ENCODE assay signal across 8 cellular contexts in genomic region chr7:94395141-94396041, GRCh38. TPM values are rescaled to one million over a fixed set of nuclear protein-coding genes. Genes with fewer than 3 reads are reported as not detected.
DNase-seq lines count a peak whose midpoint lies in the region; ATAC-seq, FAIRE-seq and TF ChIP-seq lines count a peak whose summit lies in the region.

No MANE protein-coding gene starts in this region.

- peak overlapping the region; percentile 81 for H3K4me3 Mint-ChIP-seq in T-helper 1 cell treated with Interleukin-12 subunit alpha and Interleukin-12 subunit beta and Interleukin-4 antibody, amounts not matched to agents 30 μg/mL and 1 μg/mL, for 36 hours

- H2AFZ ChIP-seq in endothelial cell of umbilical vein (ENCODE audit: low read depth, low read length): peak overlapping the region; percentile 33

- H3K79me2 ChIP-seq in endothelial cell of umbilical vein (ENCODE audit: control insufficient read depth, insufficient read depth, low read length): no peaks in the 10 kb centered on the region

- H3K9ac ChIP-seq in endothelial cell of umbilical vein (replicated peaks; ENCODE audit: extremely low read depth, insufficient read depth, low read length): no peak overlapping the region

- peak; percentile 97 for FAIRE-seq in endothelial cell of umbilical vein (lab: Jason Lieb, UNC)

- no TSS peak for BruUV-seq in endothelial cell of umbilical vein (replicated peaks; lab: Mats Ljungman, UMichigan)

- no peaks in the 10 kb centered on the region for H4K20me1 ChIP-seq in endothelial cell of umbilical vein (replicated peaks; ENCODE audit: control insufficient read depth, extremely low read depth, insufficient read depth, low read length)

- TF ChIP-seq CTCF in endothelial cell of umbilical vein (IDR thresholded peaks at IDR 0.05; ENCODE audit: extremely low read depth in 1 of 2, insufficient read depth in 1 of 2, low read depth in 1 of 2, low read length in 2 of 2) (peak; percentile 61 to 70), vagina (IDR thresholded peaks at IDR 0.05) (peak in 2 of 3 experiments; percentile 56 to 78)

- no peaks in the 10 kb centered on the region for H3K9me3 Mint-ChIP-seq in T-helper 1 cell treated with Interleukin-12 subunit alpha and Interleukin-12 subunit beta and Interleukin-4 antibody, amounts not matched to agents 30 μg/mL and 1 μg/mL, for 36 hours

- dilution Hi-C loops in endothelial cell of umbilical vein (cut with MboI; ENCODE audit: extremely low pct_ligation_motif_present, low sequenced_read_pairs): no loop called here

- H3K4me3 ChIP-seq in endothelial cell of umbilical vein (replicated peaks in 1 of 3; ENCODE audit: insufficient read depth in 1 of 3, low read depth in 1 of 3, low read length in 3 of 3) (peak overlapping the region in 2 of 3 experiments; percentile 4 to 42), mesodermal cell (ENCODE audit: extremely low read depth, insufficient read depth, low read length, poor library complexity, severe bottlenecking) (peak overlapping the region; percentile 67), vagina (peak overlapping the region; percentile 62 to 67)

- peak overlapping the region; percentile 26 for H3K4me2 ChIP-seq in endothelial cell of umbilical vein (ENCODE audit: insufficient read depth, low read length)

- H3K36me3 ChIP-seq in endothelial cell of umbilical vein (ENCODE audit: control insufficient read depth in 2 of 2, extremely low read depth in 1 of 2, insufficient read depth in 2 of 2, low read length in 2 of 2): no peaks in the 10 kb centered on the region
- H3K36me3 ChIP-seq in mesodermal cell (ENCODE audit: control insufficient read depth, insufficient read depth, low read length): peaks cover 21% of the 10 kb centered on the region
- no peaks in the 10 kb centered on the region for H3K36me3 ChIP-seq in vagina

- H3K9me3 ChIP-seq in endothelial cell of umbilical vein (replicated peaks; ENCODE audit: control insufficient read depth, insufficient read depth, low read length): no peaks in the 10 kb centered on the region
- no peaks in the 10 kb centered on the region for H3K9me3 ChIP-seq in mesodermal cell (ENCODE audit: control insufficient read depth, low read length)
- no peaks in the 10 kb centered on the region for H3K9me3 ChIP-seq in vagina

- H3K27ac ChIP-seq in endothelial cell of umbilical vein (ENCODE audit: insufficient read depth, low read depth, low read length) (no peak overlapping the region), mesodermal cell (ENCODE audit: low read depth, low read length, severe bottlenecking) (peak overlapping the region; percentile 97), vagina (peak overlapping the region; percentile 95)

- peak overlapping the region; percentile 73 for H3K27ac Mint-ChIP-seq in T-helper 1 cell treated with Interleukin-12 subunit alpha and Interleukin-12 subunit beta and Interleukin-4 antibody, amounts not matched to agents 30 μg/mL and 1 μg/mL, for 36 hours

- ATAC-seq in GM18502 (IDR thresholded peaks at IDR 0.05; ENCODE audit: poor library complexity, unreplicated experiment): peak; percentile 85
- peak; percentile 92 for ATAC-seq in HG02852 (IDR thresholded peaks at IDR 0.05; ENCODE audit: unreplicated experiment)

- peaks cover 5% of the 10 kb centered on the region for H3K27me3 Mint-ChIP-seq in T-helper 1 cell treated with Interleukin-12 subunit alpha and Interleukin-12 subunit beta and Interleukin-4 antibody, amounts not matched to agents 30 μg/mL and 1 μg/mL, for 36 hours (ENCODE audit: low read depth)

- H3K27me3 ChIP-seq in endothelial cell of umbilical vein (ENCODE audit: control insufficient read depth in 2 of 2, insufficient read depth in 2 of 2, low read length in 2 of 2) (no peaks in the 10 kb centered on the region), vagina (no peaks in the 10 kb centered on the region)

- H3K4me1 Mint-ChIP-seq in T-helper 1 cell treated with Interleukin-12 subunit alpha and Interleukin-12 subunit beta and Interleukin-4 antibody, amounts not matched to agents 30 μg/mL and 1 μg/mL, for 36 hours (ENCODE audit: low read depth): peaks cover 19% of the 10 kb centered on the region

- TF ChIP-seq POLR2A in endothelial cell of umbilical vein (IDR thresholded peaks at IDR 0.05; ENCODE audit: low read depth, low read length) (no peak), vagina (IDR thresholded peaks at IDR 0.05) (no peak)

- H3K4me1 ChIP-seq in endothelial cell of umbilical vein (ENCODE audit: control insufficient read depth, extremely low read depth, insufficient read depth, low read length): peaks cover 10% of the 10 kb centered on the region
- peaks cover 26% of the 10 kb centered on the region for H3K4me1 ChIP-seq in mesodermal cell (ENCODE audit: control insufficient read depth, insufficient read depth, low read length, poor library complexity, severe bottlenecking)
- H3K4me1 ChIP-seq in vagina: peaks cover 25% of the 10 kb centered on the region

- intact Hi-C loops in endothelial cell of umbilical vein (cut with micrococcal nuclease) (loop anchor here (1.0 to 10.0 kb wide), 11 partner anchors 21 to 1151 kb away; partner anchors contain the start of gene TFPI2), vagina (cut with DNase I) (loop anchor here (2.0 kb wide), 1 partner anchor 99 kb away; no protein-coding TSS in a partner anchor)

- WGBS in mesodermal cell (ENCODE audit: insufficient coverage in 2 of 2), 2 experiments: 21 to 30% methylated on average over 4 to 8 of the region's 14 CpGs

- POLR2A ChIA-PET in endothelial cell of umbilical vein (lab: Charles Lee): interaction anchor here (0.5 to 1.2 kb wide), 3 partner anchors 99 to 845 kb away, joined by 3 to 5 read pairs (median 5); no protein-coding TSS in a partner anchor

- peaks cover 1% of the 10 kb centered on the region for H3K36me3 Mint-ChIP-seq in T-helper 1 cell treated with Interleukin-12 subunit alpha and Interleukin-12 subunit beta and Interleukin-4 antibody, amounts not matched to agents 30 μg/mL and 1 μg/mL, for 36 hours (ENCODE audit: low read depth)

- DNase-seq in Ammon's horn (ENCODE audit: low spot score) (peak; percentile 56), NCI-H1092 (lab: John Stamatoyannopoulos, UW) (peak; percentile 63), endothelial cell of umbilical vein (ENCODE audit: low read depth, low spot score) (peak; percentile 86), vagina (ENCODE audit: extremely low spot score in 2 of 2) (no peak)

- H3K9me1 ChIP-seq in endothelial cell of umbilical vein (replicated peaks; ENCODE audit: control insufficient read depth, extremely low read depth, insufficient read depth, low read length): no peaks in the 10 kb centered on the region

- CTCF ChIA-PET in endothelial cell of umbilical vein (lab: Charles Lee): interaction anchor here (0.6 to 3.8 kb wide), 53 partner anchors 9 to 1291 kb away, joined by 3 to 868 read pairs (median 4); partner anchors contain the start of genes PON2 and SGCE

TF ChIP-seq in endothelial cell of umbilical vein, 7 proteins besides CTCF, POLR2A, EP300 and RAD21:
- no peak for TF ChIP-seq GATA2 (IDR thresholded peaks at IDR 0.05; ENCODE audit: insufficient read depth, insufficient read length, low read depth, low read length)
- no peak for TF ChIP-seq FOS (IDR thresholded peaks at IDR 0.05; ENCODE audit: borderline replicate concordance, insufficient read depth, low read length)
- no peak for TF ChIP-seq EZH2 (IDR thresholded peaks at IDR 0.05; ENCODE audit: borderline replicate concordance, low read depth, low read length, severe bottlenecking)
- no peak for TF ChIP-seq JUN (IDR thresholded peaks at IDR 0.05; ENCODE audit: borderline replicate concordance, insufficient read depth, insufficient read length, low read depth)
- no peak for TF ChIP-seq POLR2AphosphoS5 (IDR thresholded peaks at IDR 0.05; ENCODE audit: insufficient read depth, low read depth, low read length)
- TF ChIP-seq MYC (IDR thresholded peaks at IDR 0.05; ENCODE audit: low read depth, low read length): no peak
- TF ChIP-seq MAX (IDR thresholded peaks at IDR 0.05; ENCODE audit: insufficient read depth, insufficient read length): no peak

RNA-seq across cellular contexts. Expression of gene COL1A2, which starts 0.7 kb away (rescaled TPM):
- total RNA-seq in endothelial cell of umbilical vein (5.6 and 40.8 TPM in 2 replicates), vagina (199 TPM)
- polyA plus RNA-seq in endothelial cell of umbilical vein: 26.9 and 28.9 TPM in 2 replicates
- polyA plus RNA-seq in endothelial cell of umbilical vein (2011; cell fraction: cytosol; rRNA removed): 20.3 and 26.0 TPM in 2 replicates
- polyA plus RNA-seq in endothelial cell of umbilical vein (2011; cell fraction: nucleus; rRNA removed): 45.0 and 63.2 TPM in 2 replicates
- polyA plus RNA-seq in endothelial cell of umbilical vein (2012): 3.9 and 5.7 TPM in 2 replicates
- polyA minus RNA-seq in endothelial cell of umbilical vein: 31.0 and 41.5 TPM in 2 replicates
- polyA minus RNA-seq in endothelial cell of umbilical vein (2011; cell fraction: cytosol; rRNA and poly(A)+ RNA removed): not detected
- polyA minus RNA-seq in endothelial cell of umbilical vein (2011; cell fraction: nucleus; rRNA and poly(A)+ RNA removed): 17.7 and 24.1 TPM in 2 replicates
- 775 TPM for polyA plus RNA-seq in mesodermal cell (2013, experiment 1 of 2)
- 692 TPM for polyA plus RNA-seq in mesodermal cell (2013, experiment 2 of 2)

Comparison
In these comparisons a context has a peak if more than half of its experiments do, and no peak if none do; other contexts are left out.
1. DNase-seq: peak in Ammon's horn (single experiment), NCI-H1092 (single experiment) and endothelial cell of umbilical vein (single experiment); none in vagina (0 of 2).
2. Peak in every context shown above with its lines, with median percentiles within 50 percentile points of each other: H3K4me3 ChIP-seq.